Comparison of ENCODE assay signal across 22 cellular contexts in the genomic region with DNA sequence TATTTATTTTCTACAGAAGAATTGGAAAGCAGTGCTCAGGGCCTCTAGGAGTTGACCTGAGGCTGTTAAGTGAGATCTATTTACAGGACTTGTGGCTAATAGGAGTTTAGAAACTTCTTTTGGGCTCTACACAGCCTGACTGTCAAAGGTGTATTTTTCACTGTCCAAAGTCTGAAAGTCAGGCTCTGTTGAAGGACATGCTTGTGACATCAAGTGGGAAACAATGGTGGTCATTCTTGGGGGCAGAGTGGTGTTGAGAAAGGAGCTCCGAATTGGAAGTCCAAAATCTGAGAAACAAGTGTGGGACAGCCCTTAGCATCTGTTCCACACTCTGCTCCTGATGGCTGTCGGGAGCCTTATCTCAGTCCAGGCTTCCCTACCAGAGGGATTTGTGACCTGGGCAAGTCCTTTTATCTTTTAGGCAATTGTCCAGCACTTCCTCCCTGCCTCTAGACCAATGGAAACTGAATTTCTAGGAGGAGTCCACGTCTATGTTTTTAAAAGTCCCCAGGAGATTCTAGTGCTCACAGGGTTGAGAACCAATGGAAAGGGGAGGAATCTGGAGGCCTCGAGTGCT.
DNase-seq lines count a peak whose midpoint lies in the region; ATAC-seq and TF ChIP-seq lines count a peak whose summit lies in the region.
"Had no signal": no experiment of that assay in that cellular context is flagged by ENCODE, and none has a peak within 500 bp of the region (broad histone marks: within the 10 kb centered on the region; RNA-seq: fewer than 3 reads in every experiment).

No MANE protein-coding gene starts in this region.

- CTCF ChIA-PET in SK-N-SH (lab: Yijun Ruan, JAX): no interaction called here

- WGBS in SK-N-SH (ENCODE audit: low lambda C conversion rate): 29% methylated on average over 4 of the region's 4 CpGs

- intact Hi-C loops in posterior vena cava (cut with DNase I): no loop called here

- POLR2A ChIA-PET in SK-N-SH (lab: Yijun Ruan, JAX): no interaction called here

- no peak overlapping the region for H3K4me2 ChIP-seq in SK-N-SH

- no peak overlapping the region for H2AFZ ChIP-seq in SK-N-SH (ENCODE audit: low read depth)

- TF ChIP-seq CTCF in SK-N-SH (IDR thresholded peaks at IDR 0.05): no peak

- no peak overlapping the region for H3K27ac ChIP-seq in SK-N-SH (ENCODE audit: low read depth in 2 of 2, low read length in 1 of 2)
- H3K27ac ChIP-seq: C4-2B had no signal

- no peaks in the 10 kb centered on the region for H3K27me3 ChIP-seq in SK-N-SH (ENCODE audit: insufficient read depth)
- H3K27me3 ChIP-seq: MG63 had no signal

- no peaks in the 10 kb centered on the region for H3K9me2 ChIP-seq in SK-N-SH

- no peak overlapping the region for H3K4me3 ChIP-seq in SK-N-SH (ENCODE audit: low read depth in 2 of 2, low read length in 1 of 2)
- H3K4me3 ChIP-seq: K562, MG63 had no signal

- no peaks in the 10 kb centered on the region for H4K20me1 ChIP-seq in SK-N-SH (ENCODE audit: insufficient read depth)

- H3K4me1 ChIP-seq in SK-N-SH (ENCODE audit: control insufficient read depth in 1 of 2, insufficient read depth in 2 of 2, low read depth in 1 of 2, low read length in 1 of 2): no peaks in the 10 kb centered on the region; a peak in 1 of 4 replicates

- no peaks in the 10 kb centered on the region for H3K9me3 ChIP-seq in SK-N-SH
- H3K9me3 ChIP-seq: MG63 had no signal

- H3K36me3 ChIP-seq in SK-N-SH (replicated peaks in 1 of 2; ENCODE audit: control insufficient read depth in 1 of 2, insufficient read depth in 2 of 2, low read length in 1 of 2): no peaks in the 10 kb centered on the region
- H3K36me3 ChIP-seq: MG63 had no signal

- ATAC-seq in SK-N-SH treated with all-trans-retinoic acid at 6 μM for 48 hours: no peak
- peak; percentile 65 for ATAC-seq in left lobe of liver
- no peak for ATAC-seq in GM19395 (IDR thresholded peaks at IDR 0.05; ENCODE audit: unreplicated experiment)
- ATAC-seq: K562, PC-3 had no signal

- H3K9ac ChIP-seq in SK-N-SH: no peak overlapping the region

- peak; percentile 48 for DNase-seq in SK-N-SH
- DNase-seq in left lobe of liver (ENCODE audit: low spot score): peak; percentile 71
- DNase-seq in posterior vena cava (ENCODE audit: low spot score): peak; percentile 12
- DNase-seq in NCI-H187 (lab: John Stamatoyannopoulos, UW): no peak
- no peak for DNase-seq in GM19240 (ENCODE audit: insufficient read length, low spot score)
- DNase-seq in AML-193 (lab: John Stamatoyannopoulos, UW): no peak
- DNase-seq: Calu3; CD8-positive, alpha-beta memory T cell; DMS79; H9; MG63; NCI-H1417; NCI-H187 treated with DMSO at 0.1 percent for 48 hours; NCI-H2107; NCI-H446 treated with DMSO at 0.1 percent for 48 hours; NCI-H526 treated with DMSO at 0.1 percent for 48 hours; PC-3; Right ventricle myocardium superior had no signal

- H3K79me2 ChIP-seq in SK-N-SH (ENCODE audit: insufficient read depth): no peaks in the 10 kb centered on the region

- TF ChIP-seq RAD21 in SK-N-SH (IDR thresholded peaks at IDR 0.05; ENCODE audit: low read length): no peak

- TF ChIP-seq EP300 in SK-N-SH (IDR thresholded peaks at IDR 0.05; ENCODE audit: borderline replicate concordance in 1 of 2, low read depth in 1 of 2, low read length in 1 of 2): no peak

- no peaks in the 10 kb centered on the region for H3F3A ChIP-seq in SK-N-SH (replicated peaks; ENCODE audit: insufficient read depth)

TF ChIP-seq in SK-N-SH, 30 proteins besides CTCF, POLR2A, EP300 and RAD21 (continues in another document):
- TF ChIP-seq TAF1 (IDR thresholded peaks at IDR 0.05; ENCODE audit: borderline replicate concordance, low read depth, low read length) (no peak), USF2 (IDR thresholded peaks at IDR 0.05; ENCODE audit: borderline replicate concordance, low read depth, low read length) (no peak), GATA2 (CRISPR knock-in tag; IDR thresholded peaks at IDR 0.05) (no peak), MEF2A (IDR thresholded peaks at IDR 0.05; ENCODE audit: borderline replicate concordance, low read depth) (no peak), JUND (IDR thresholded peaks at IDR 0.05) (no peak), RCOR1 (IDR thresholded peaks at IDR 0.05; ENCODE audit: low read length) (no peak)
- TF ChIP-seq, protein P1, sequence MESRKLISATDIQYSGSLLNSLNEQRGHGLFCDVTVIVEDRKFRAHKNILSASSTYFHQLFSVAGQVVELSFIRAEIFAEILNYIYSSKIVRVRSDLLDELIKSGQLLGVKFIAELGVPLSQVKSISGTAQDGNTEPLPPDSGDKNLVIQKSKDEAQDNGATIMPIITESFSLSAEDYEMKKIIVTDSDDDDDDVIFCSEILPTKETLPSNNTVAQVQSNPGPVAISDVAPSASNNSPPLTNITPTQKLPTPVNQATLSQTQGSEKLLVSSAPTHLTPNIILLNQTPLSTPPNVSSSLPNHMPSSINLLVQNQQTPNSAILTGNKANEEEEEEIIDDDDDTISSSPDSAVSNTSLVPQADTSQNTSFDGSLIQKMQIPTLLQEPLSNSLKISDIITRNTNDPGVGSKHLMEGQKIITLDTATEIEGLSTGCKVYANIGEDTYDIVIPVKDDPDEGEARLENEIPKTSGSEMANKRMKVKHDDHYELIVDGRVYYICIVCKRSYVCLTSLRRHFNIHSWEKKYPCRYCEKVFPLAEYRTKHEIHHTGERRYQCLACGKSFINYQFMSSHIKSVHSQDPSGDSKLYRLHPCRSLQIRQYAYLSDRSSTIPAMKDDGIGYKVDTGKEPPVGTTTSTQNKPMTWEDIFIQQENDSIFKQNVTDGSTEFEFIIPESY (IDR thresholded peaks at IDR 0.05; ENCODE audit: borderline replicate concordance, low read depth): no peak
- TF ChIP-seq, protein P2, sequence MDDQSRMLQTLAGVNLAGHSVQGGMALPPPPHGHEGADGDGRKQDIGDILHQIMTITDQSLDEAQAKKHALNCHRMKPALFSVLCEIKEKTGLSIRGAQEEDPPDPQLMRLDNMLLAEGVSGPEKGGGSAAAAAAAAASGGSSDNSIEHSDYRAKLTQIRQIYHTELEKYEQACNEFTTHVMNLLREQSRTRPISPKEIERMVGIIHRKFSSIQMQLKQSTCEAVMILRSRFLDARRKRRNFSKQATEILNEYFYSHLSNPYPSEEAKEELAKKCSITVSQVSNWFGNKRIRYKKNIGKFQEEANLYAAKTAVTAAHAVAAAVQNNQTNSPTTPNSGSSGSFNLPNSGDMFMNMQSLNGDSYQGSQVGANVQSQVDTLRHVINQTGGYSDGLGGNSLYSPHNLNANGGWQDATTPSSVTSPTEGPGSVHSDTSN (IDR thresholded peaks at IDR 0.05): no peak

TF ChIP-seq in SK-N-SH treated with all-trans-retinoic acid at 6 μM for 48 hours, 23 proteins besides CTCF, POLR2A, EP300 and RAD21:
- no peak for TF ChIP-seq ZFP30 (CRISPR knock-in tag; IDR thresholded peaks at IDR 0.05)
- no peak for TF ChIP-seq BACH2 (CRISPR knock-in tag; IDR thresholded peaks at IDR 0.05; ENCODE audit: borderline replicate concordance)
- no peak for TF ChIP-seq RARB (CRISPR knock-in tag; IDR thresholded peaks at IDR 0.05)
- no peak for TF ChIP-seq ZNF70 (CRISPR knock-in tag; IDR thresholded peaks at IDR 0.05)
- no peak for TF ChIP-seq GLIS3 (CRISPR knock-in tag; IDR thresholded peaks at IDR 0.05)
- no peak for TF ChIP-seq TCF4 (CRISPR knock-in tag; IDR thresholded peaks at IDR 0.05; ENCODE audit: borderline replicate concordance)
- no peak for TF ChIP-seq ZFP3 (CRISPR knock-in tag; IDR thresholded peaks at IDR 0.05)
- TF ChIP-seq ZC3H10 (CRISPR knock-in tag; IDR thresholded peaks at IDR 0.05): no peak
- TF ChIP-seq TOX (CRISPR knock-in tag; IDR thresholded peaks at IDR 0.05; ENCODE audit: borderline replicate concordance): no peak
- TF ChIP-seq TSHZ2 (CRISPR knock-in tag; IDR thresholded peaks at IDR 0.05): no peak
- TF ChIP-seq ZNF565 (CRISPR knock-in tag; conservative IDR thresholded peaks at IDR 0.05; ENCODE audit: low read depth): no peak
- TF ChIP-seq PPARA (CRISPR knock-in tag; IDR thresholded peaks at IDR 0.05; ENCODE audit: borderline replicate concordance): no peak

Comparison
In these comparisons a context has a peak if more than half of its experiments do, and no peak if none do; other contexts are left out.
1. DNase-seq: peak in SK-N-SH (single experiment), left lobe of liver (single experiment) and posterior vena cava (single experiment); none in NCI-H187 (0 of 2), GM19240 (single experiment) and AML-193 (0 of 2).